1 cellular context compared by ENCODE assay signal in genomic region chr3:103787164-103787871, GRCh38.
TF ChIP-seq lines count a peak whose summit lies in the region.

No MANE protein-coding gene starts in this region.

TF ChIP-seq in H1, 55 proteins besides CTCF, POLR2A, EP300 and RAD21:
- TF ChIP-seq JUN (IDR thresholded peaks at IDR 0.05; ENCODE audit: low read depth, low read length) = no peak
- no peak for TF ChIP-seq BRCA1 (IDR thresholded peaks at IDR 0.05; ENCODE audit: low read depth, low read length)
- TF ChIP-seq MAX (IDR thresholded peaks at IDR 0.05) = no peak
- TF ChIP-seq GTF2F1 (IDR thresholded peaks at IDR 0.05; ENCODE audit: borderline replicate concordance, low read depth, low read length) = no peak
- TF ChIP-seq ZNF274 (IDR thresholded peaks at IDR 0.05; ENCODE audit: borderline replicate concordance, extremely low read depth, low read length) = no peak
- TF ChIP-seq ASH2L (IDR thresholded peaks at IDR 0.05; ENCODE audit: low read length) = no peak
- TF ChIP-seq, protein P1, sequence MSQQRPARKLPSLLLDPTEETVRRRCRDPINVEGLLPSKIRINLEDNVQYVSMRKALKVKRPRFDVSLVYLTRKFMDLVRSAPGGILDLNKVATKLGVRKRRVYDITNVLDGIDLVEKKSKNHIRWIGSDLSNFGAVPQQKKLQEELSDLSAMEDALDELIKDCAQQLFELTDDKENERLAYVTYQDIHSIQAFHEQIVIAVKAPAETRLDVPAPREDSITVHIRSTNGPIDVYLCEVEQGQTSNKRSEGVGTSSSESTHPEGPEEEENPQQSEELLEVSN (IDR thresholded peaks at IDR 0.05) = no peak
- TF ChIP-seq SP2 (IDR thresholded peaks at IDR 0.05; ENCODE audit: low read length) = no peak
- TF ChIP-seq RBBP5 (IDR thresholded peaks at IDR 0.05; ENCODE audit: borderline replicate concordance, low read depth, low read length) = no peak
- no peak for TF ChIP-seq RFX5 (IDR thresholded peaks at IDR 0.05; ENCODE audit: borderline replicate concordance, low read depth, low read length)
